In the genomic region with DNA sequence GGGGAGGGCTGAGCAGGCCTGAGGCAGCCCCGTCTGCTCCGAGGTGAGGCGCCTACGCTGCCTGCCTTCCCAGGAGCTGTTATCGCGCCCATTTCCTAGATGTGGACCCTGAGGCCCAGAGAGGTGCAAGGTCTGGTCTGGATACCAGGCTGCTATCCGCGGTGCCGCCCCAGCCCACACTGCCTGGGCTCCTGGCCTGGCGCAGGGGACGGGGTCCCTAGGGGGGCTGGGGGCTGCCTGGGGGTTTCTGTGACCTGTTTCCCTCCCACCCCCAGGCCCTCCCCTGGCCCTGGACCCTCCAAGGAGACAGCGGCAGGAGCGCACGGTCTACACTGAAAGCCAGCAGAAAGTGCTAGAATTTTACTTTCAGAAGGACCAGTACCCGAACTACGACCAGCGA, we compare ENCODE assay signal across 2 cellular contexts. TPM values are rescaled to one million over a fixed set of nuclear protein-coding genes. Genes with fewer than 3 reads are reported as not detected.
"Had no signal": no experiment of that assay in that cellular context is flagged by ENCODE, and none has a peak within 500 bp of the region (broad histone marks: within the 10 kb centered on the region; RNA-seq: fewer than 3 reads in every experiment).

No MANE protein-coding gene starts in this region.

RNA-seq across cellular contexts. Expression of a gene that starts 0.8 kb away (rescaled TPM):
- total RNA-seq: G401, GM12878 had no signal
- polyA plus RNA-seq: GM12878 had no signal

RNA-seq across cellular contexts. Expression of a gene that starts 26.3 kb away (rescaled TPM):
- total RNA-seq: G401 had no signal
- polyA plus RNA-seq: GM12878 had no signal

RNA-seq across cellular contexts. Expression of a gene that starts 38.1 kb away (rescaled TPM):
- total RNA-seq: GM12878 had no signal
- polyA plus RNA-seq: GM12878 had no signal

RNA-seq across cellular contexts. Expression of a gene that starts 55.5 kb away (rescaled TPM):
- total RNA-seq: G401, GM12878 had no signal
- polyA plus RNA-seq: GM12878 had no signal
